Comparison of ENCODE assay signal across 8 cellular contexts in the genomic region with DNA sequence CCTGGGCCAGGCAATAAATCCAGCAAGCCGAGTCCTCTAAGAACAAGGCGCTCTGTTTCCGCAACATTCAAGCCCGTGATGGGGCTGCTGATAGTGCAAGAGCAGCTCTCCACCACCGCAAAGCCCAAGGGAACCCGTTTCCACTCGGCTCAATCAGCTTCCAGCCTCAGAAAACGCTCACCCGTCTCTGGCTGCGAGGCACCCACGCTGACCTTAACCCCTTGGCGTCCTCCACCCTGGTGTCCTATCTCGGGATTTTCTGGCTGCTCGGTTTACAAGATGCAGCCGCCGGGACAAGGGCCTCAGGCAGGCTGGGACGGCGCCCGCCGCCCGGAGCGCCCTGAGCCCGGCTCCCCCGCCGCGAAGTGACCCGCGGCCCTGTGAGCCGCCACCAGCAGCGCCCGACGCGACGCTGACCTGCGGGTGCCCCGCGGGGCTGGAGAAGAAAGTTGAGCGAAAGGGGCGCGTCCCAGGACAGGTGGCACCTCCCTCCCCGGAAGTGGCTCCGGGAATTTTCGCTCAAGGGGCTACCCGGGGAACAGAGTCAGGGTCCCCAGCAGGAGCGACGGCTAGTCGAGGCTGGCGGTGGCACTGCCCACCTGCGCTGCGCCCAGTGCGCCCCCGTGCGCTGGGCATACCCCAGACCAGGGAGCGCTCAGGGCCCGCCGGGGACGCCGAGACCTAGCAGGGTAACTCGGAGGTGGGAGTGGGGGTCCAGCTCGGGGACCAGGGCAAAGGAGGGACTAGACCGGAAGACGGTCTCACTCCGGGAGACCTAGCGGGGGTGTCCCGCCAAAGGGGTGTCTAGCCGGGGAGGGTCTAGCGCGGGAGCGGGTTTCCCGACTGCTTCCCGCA. TPM values are rescaled to one million over a fixed set of nuclear protein-coding genes. Genes with fewer than 3 reads are reported as not detected.
DNase-seq lines count a peak whose midpoint lies in the region; ATAC-seq and TF ChIP-seq lines count a peak whose summit lies in the region.

No MANE protein-coding gene starts in this region.

- H3K27ac Mint-ChIP-seq in natural killer cell = no peak overlapping the region

- H3K27me3 Mint-ChIP-seq in natural killer cell (ENCODE audit: low read depth in 2 of 2) = peaks cover 49 to 50% of the 10 kb centered on the region in 2 donors

- WGBS in urinary bladder = under 1% methylated on average over 71 of the region's 71 CpGs

- H3K9me3 Mint-ChIP-seq in natural killer cell = no peaks in the 10 kb centered on the region

- H3K4me3 Mint-ChIP-seq in natural killer cell = peak overlapping the region; percentile 77

- H4K20me1 ChIP-seq in Loucy (ENCODE audit: insufficient read depth, low read length, poor library complexity, severe bottlenecking) = no peaks in the 10 kb centered on the region

- no peaks in the 10 kb centered on the region for H3K27me3 ChIP-seq in Loucy (ENCODE audit: insufficient read depth, low read length, poor library complexity, severe bottlenecking)

- H3K9ac ChIP-seq in Loucy (ENCODE audit: low read depth, low read length, poor library complexity, severe bottlenecking) = no peak overlapping the region

- no peaks in the 10 kb centered on the region for H3K36me3 Mint-ChIP-seq in natural killer cell

- no peaks in the 10 kb centered on the region for H3K9me3 ChIP-seq in Loucy (ENCODE audit: insufficient read depth, low read depth, low read length)

- no peak for TF ChIP-seq CTCF in Loucy (conservative IDR thresholded peaks at IDR 0.05; ENCODE audit: low read length)
- no peak for TF ChIP-seq CTCF in foreskin fibroblast (IDR thresholded peaks at IDR 0.05; ENCODE audit: low read depth, low read length)
- no peak for TF ChIP-seq CTCF in natural killer cell (IDR thresholded peaks at IDR 0.05)

- ATAC-seq in natural killer cell (peak; percentile 46 to 58 (median 49)), HG03025 (IDR thresholded peaks at IDR 0.05; ENCODE audit: low FRiP score, unreplicated experiment) (no peak)

- no peaks in the 10 kb centered on the region for H3K79me2 ChIP-seq in Loucy (ENCODE audit: insufficient read depth, low read length)

- intact Hi-C loops in natural killer cell (cut with micrococcal nuclease) = no loop called here

- H3K36me3 ChIP-seq in Loucy (ENCODE audit: insufficient read depth, low read length) (no peaks in the 10 kb centered on the region), urinary bladder (ENCODE audit: insufficient read depth) (no peaks in the 10 kb centered on the region)

- no peak overlapping the region for H3K27ac ChIP-seq in urinary bladder (ENCODE audit: low read depth)

- DNase-seq in NCI-H748 (lab: John Stamatoyannopoulos, UW; ENCODE audit: unreplicated experiment) (peak; percentile 55), NCI-H748 treated with DMSO at 0.1 percent for 48 hours (lab: John Stamatoyannopoulos, UW) (no peak), foreskin fibroblast (peak in 1 of 2 donors; percentile 64), natural killer cell (no peak)
- peak; percentile 27 for DNase-seq in activated T-cell treated with anti-CD3 and anti-CD28 coated beads, Interleukin-2, amount 50 U/mL, for 1 hour

- peak overlapping the region; percentile 7 for H3K4me3 ChIP-seq in Loucy (ENCODE audit: low read length, poor library complexity, severe bottlenecking)
- H3K4me3 ChIP-seq in foreskin fibroblast (ENCODE audit: low read depth in 1 of 2, low read length in 2 of 2) = peak overlapping the region; percentile 68 to 84
- peak overlapping the region; percentile 49 for H3K4me3 ChIP-seq in urinary bladder (ENCODE audit: low read depth, low read length)

- H3F3A ChIP-seq in Loucy (ENCODE audit: low read depth) = no peaks in the 10 kb centered on the region

- peaks cover 9% of the 10 kb centered on the region for H3K4me1 ChIP-seq in Loucy (ENCODE audit: insufficient read depth, low read length, poor library complexity, severe bottlenecking)
- H3K4me1 ChIP-seq in urinary bladder (ENCODE audit: insufficient read depth) = no peaks in the 10 kb centered on the region

- H3K4me1 Mint-ChIP-seq in natural killer cell = peaks cover 0 to 5% of the 10 kb centered on the region in 2 donors

- no peaks in the 10 kb centered on the region for H3K9me2 ChIP-seq in Loucy (replicated peaks; ENCODE audit: low read depth, low read length)

- H2AFZ ChIP-seq in Loucy (ENCODE audit: low read length) = no peak overlapping the region

- H3K4me2 ChIP-seq in Loucy (ENCODE audit: low read depth, low read length, poor library complexity, severe bottlenecking) = peak overlapping the region; percentile 12

RNA-seq across cellular contexts. Expression of a gene that starts 18.1 kb away (rescaled TPM):
- total RNA-seq in natural killer cell = not detected
- total RNA-seq in urinary bladder = not detected
- 0.09 TPM for polyA plus RNA-seq in urinary bladder

Comparison
In these comparisons a context has a peak if more than half of its experiments do, and no peak if none do; other contexts are left out.
1. DNase-seq: peak in NCI-H748 (single experiment) and activated T-cell treated with anti-CD3 and anti-CD28 coated beads, Interleukin-2, amount 50 U/mL, for 1 hour (single experiment); none in NCI-H748 treated with DMSO at 0.1 percent for 48 hours (single experiment) and natural killer cell (single experiment).
2. H3K4me3 ChIP-seq: peak in every context shown above with its lines; median percentile 76 in foreskin fibroblast; 49 in urinary bladder; 7 in Loucy.